In genomic region chr4:49575250-49575649, GRCh38 we compare ENCODE assay signal across 3 cellular contexts.
A peak's percentile ranks its signal among the peaks of the same experiment; 100 is the strongest.
DNase-seq lines count a peak whose midpoint lies in the region; ATAC-seq and TF ChIP-seq lines count a peak whose summit lies in the region.
"Not testable (repeated sequence)": the region's sequence is repeated elsewhere in the genome, so short reads cannot be mapped to it uniquely, and the experiment has no call there.

No MANE protein-coding gene starts in this region.

- not testable (repeated sequence) for H3K27ac ChIP-seq in HEK293 (ENCODE audit: extremely low read depth, low read depth, low read length); coronary artery

- intact Hi-C loops in Right ventricle myocardium superior (cut with DNase I): not testable (repeated sequence)

- not testable (repeated sequence) for H3K4me3 ChIP-seq in HEK293 (ENCODE audit: low read depth, low read length); coronary artery

- H3K9me3 ChIP-seq in HEK293 (ENCODE audit: control insufficient read depth, insufficient read depth, low read depth, low read length): not testable (repeated sequence)

- POLR2A ChIA-PET in HEK293 (lab: Yijun Ruan, JAX): not testable (repeated sequence)

- not testable (repeated sequence) for TF ChIP-seq CTCF in HEK293 (tag by site-specific recombination; IDR thresholded peaks at IDR 0.05); coronary artery (IDR thresholded peaks at IDR 0.05)

- not testable (repeated sequence) for H3K4me1 ChIP-seq in HEK293 (ENCODE audit: control insufficient read depth, insufficient read depth, low read length)

- not testable (repeated sequence) for ATAC-seq in Right ventricle myocardium superior (ENCODE audit: poor library complexity)

- not testable (repeated sequence) for H3K36me3 ChIP-seq in HEK293 (ENCODE audit: control insufficient read depth in 2 of 2, insufficient read depth in 1 of 2, low read length in 2 of 2)

- CTCF ChIA-PET in HEK293 (lab: Yijun Ruan, JAX): not testable (repeated sequence)

- DNase-seq in coronary artery (ENCODE audit: low spot score) (peak; percentile 71), Right ventricle myocardium superior (peak; percentile 25)

TF ChIP-seq in HEK293, 187 proteins besides CTCF, POLR2A, EP300 and RAD21:
- peak; percentile 22; the same call in 1 of the 2 replicates for TF ChIP-seq ZNF585B (tag by site-specific recombination; IDR thresholded peaks at IDR 0.05)
